27 cellular contexts compared by ENCODE assay signal in genomic region chr6:38801305-38801704, GRCh38.
"Had no signal": no experiment of that assay in that cellular context is flagged by ENCODE, and none has a peak within 500 bp of the region (broad histone marks: within the 10 kb centered on the region; RNA-seq: fewer than 3 reads in every experiment).

No MANE protein-coding gene starts in this region.

- H3K4me2 ChIP-seq: hepatocyte had no signal

- H3K4me3 ChIP-seq: body of pancreas, colonic mucosa, hepatocyte, mucosa of descending colon, uterus had no signal

- DNase-seq: activated CD4-positive, alpha-beta T cell treated with anti-CD3 and anti-CD28 coated beads for 48 hours; activated CD4-positive, alpha-beta T cell treated with anti-CD3 and anti-CD28 coated beads, Interleukin-2, amount 50 U/mL, for 48 hours; activated CD8-positive, alpha-beta memory T cell treated with anti-CD3 and anti-CD28 coated beads for 24 hours; activated effector memory CD4-positive, alpha-beta T cell treated with Interleukin-2 at 50 U/mL for 16 hours; activated naive CD4-positive, alpha-beta T cell treated with Interleukin-2 at 50 U/mL for 16 hours; aorta; body of pancreas; cerebellar nuclear complex; colonic mucosa; effector CD8-positive, alpha-beta T cell; islet precursor cell; left cardiac atrium; left ventricle myocardium superior; mucosa of descending colon; retina; small intestine; stimulated activated CD4-positive, alpha-beta T cell treated with anti-CD3 and anti-CD28 coated beads, Interleukin-4, amount 100 ng/mL, for 24 hours; stimulated activated CD8-positive, alpha-beta memory T cell treated with anti-CD3 and anti-CD28 coated beads, Interleukin-4, amount 100 ng/mL, for 48 hours; stimulated activated naive CD8-positive, alpha-beta T cell treated with anti-CD3 and anti-CD28 coated beads, Interleukin-15, amount 100 ng/mL, for 72 hours; substantia nigra; uterus had no signal

- H3K9me3 ChIP-seq: body of pancreas, colonic mucosa, mucosa of descending colon, uterus had no signal

- FAIRE-seq: endometrium, frontal cortex had no signal

- ATAC-seq: body of pancreas; left cardiac atrium; left ventricle myocardium superior; mucosa of descending colon; natural killer cell treated with Interleukin-12 subunit alpha and Interleukin-12 subunit beta and Interleukin-15 and Interleukin-18, amount 100 ng/mL, for 72 hours; sciatic nerve; stimulated activated memory B cell treated with anti-CD40 and anti-IgM and Interleukin-4, amounts not matched to agents 10 μg/mL and 1 μg/mL and 100 μg/mL, for 72 hours; stimulated activated naive CD8-positive, alpha-beta T cell treated with anti-CD3 and anti-CD28 coated beads, Interleukin-15, amount 100 ng/mL, for 72 hours had no signal

- H3K27me3 ChIP-seq: body of pancreas, colonic mucosa, hepatocyte had no signal

- H2AFZ ChIP-seq: hepatocyte had no signal

- H3K79me2 ChIP-seq: hepatocyte had no signal

- H3K36me3 ChIP-seq: colonic mucosa, uterus had no signal

- H3K4me1 ChIP-seq: colonic mucosa, uterus had no signal

- H3K27ac ChIP-seq: body of pancreas, colonic mucosa, hepatocyte, uterus had no signal
